Comparison of ENCODE assay signal across 8 cellular contexts in genomic region chr3:9808345-9809037, GRCh38. TPM values are rescaled to one million over a fixed set of nuclear protein-coding genes. Genes with fewer than 3 reads are reported as not detected.
DNase-seq lines count a peak whose midpoint lies in the region; ATAC-seq and TF ChIP-seq lines count a peak whose summit lies in the region.

No MANE protein-coding gene starts in this region.

- peaks cover 12% of the 10 kb centered on the region for H3K4me1 ChIP-seq in GM23248 (ENCODE audit: insufficient read depth)

- peaks cover 55% of the 10 kb centered on the region for H3F3A ChIP-seq in GM23248 (ENCODE audit: insufficient read depth)

- DNase-seq in GM10266 (ENCODE audit: extremely low spot score), result peak; percentile 67
- DNase-seq in GM23248, result peak; percentile 66
- DNase-seq in NCI-H1930 (lab: John Stamatoyannopoulos, UW), result peak; percentile 12 to 20
- DNase-seq in activated CD4-positive, alpha-beta T cell treated with anti-CD3 and anti-CD28 coated beads for 24 hours (ENCODE audit: low read depth in 2 of 2), result peak; percentile 25 to 30
- no peak for DNase-seq in dorsolateral prefrontal cortex
- DNase-seq in natural killer cell treated with Interleukin-12 subunit alpha and Interleukin-12 subunit beta and Interleukin-15 and Interleukin-18, amount 100 ng/mL, for 72 hours (ENCODE audit: low spot score), result peak; percentile 62
- no peak for DNase-seq in globus pallidus (ENCODE audit: low spot score)
- no peak for DNase-seq in posterior cingulate gyrus

- no peaks in the 10 kb centered on the region for H4K20me1 ChIP-seq in GM23248 (ENCODE audit: insufficient read depth)

- H3K4me3 ChIP-seq in GM23248 (no peak overlapping the region), dorsolateral prefrontal cortex (no peak overlapping the region)

- H3K27me3 ChIP-seq in GM23248 (replicated peaks; ENCODE audit: insufficient read depth) (no peaks in the 10 kb centered on the region), dorsolateral prefrontal cortex (no peaks in the 10 kb centered on the region)

- no peak overlapping the region for H2AFZ ChIP-seq in GM23248

- WGBS in GM23248 (ENCODE audit: low coverage in 1 of 2, low lambda C conversion rate in 2 of 2, missing lambda C conversion rate in 2 of 2), 2 experiments, result 72 to 74% methylated on average over 6 to 7 of the region's 7 CpGs

- peaks cover 17% of the 10 kb centered on the region for H3K36me3 Mint-ChIP-seq in natural killer cell treated with Interleukin-12 subunit alpha and Interleukin-12 subunit beta and Interleukin-15 and Interleukin-18, amount 100 ng/mL, for 72 hours

- in situ Hi-C loops in GM23248 (cut with MboI), result no loop called here

- TF ChIP-seq CTCF in GM10266 (IDR thresholded peaks at IDR 0.05; ENCODE audit: control insufficient read depth, insufficient read depth, low read depth, missing control alignments) (peak; percentile 24), dorsolateral prefrontal cortex (IDR thresholded peaks at IDR 0.05 in 54 of 56, conservative IDR thresholded peaks at IDR 0.05 in 2 of 56; ENCODE audit: low read depth in 1 of 56, partially characterized antibody in 56 of 56) (no peak)

- ATAC-seq in natural killer cell treated with Interleukin-12 subunit alpha and Interleukin-12 subunit beta and Interleukin-15 and Interleukin-18, amount 100 ng/mL, for 72 hours, result peak; percentile 81 to 82

- no peak overlapping the region for H3K4me2 ChIP-seq in GM23248 (ENCODE audit: unreplicated experiment)

- H3K4me1 Mint-ChIP-seq in natural killer cell treated with Interleukin-12 subunit alpha and Interleukin-12 subunit beta and Interleukin-15 and Interleukin-18, amount 100 ng/mL, for 72 hours (ENCODE audit: low read depth in 2 of 2), result peaks cover 51 to 58% of the 10 kb centered on the region in 2 donors

- no peaks in the 10 kb centered on the region for H3K9me2 ChIP-seq in GM23248 (ENCODE audit: insufficient read depth)

- peak overlapping the region; percentile 75 for H3K4me3 Mint-ChIP-seq in natural killer cell treated with Interleukin-12 subunit alpha and Interleukin-12 subunit beta and Interleukin-15 and Interleukin-18, amount 100 ng/mL, for 72 hours

- peak overlapping the region; percentile 92 for H3K9ac ChIP-seq in GM23248

- intact Hi-C loops in dorsolateral prefrontal cortex (cut with DNase I), result no loop called here
- intact Hi-C loops in posterior cingulate gyrus (cut with DNase I), result no loop called here

- no peaks in the 10 kb centered on the region for H3K27me3 Mint-ChIP-seq in natural killer cell treated with Interleukin-12 subunit alpha and Interleukin-12 subunit beta and Interleukin-15 and Interleukin-18, amount 100 ng/mL, for 72 hours

- no peaks in the 10 kb centered on the region for H3K9me3 ChIP-seq in GM23248 (ENCODE audit: low read depth)

- peaks cover 13% of the 10 kb centered on the region for H3K79me2 ChIP-seq in GM23248 (ENCODE audit: insufficient read depth)

- peaks cover 25% of the 10 kb centered on the region for H3K36me3 ChIP-seq in GM23248 (ENCODE audit: low read depth)

- peak overlapping the region; percentile 91 for H3K27ac Mint-ChIP-seq in natural killer cell treated with Interleukin-12 subunit alpha and Interleukin-12 subunit beta and Interleukin-15 and Interleukin-18, amount 100 ng/mL, for 72 hours

- no peaks in the 10 kb centered on the region for H3K9me3 Mint-ChIP-seq in natural killer cell treated with Interleukin-12 subunit alpha and Interleukin-12 subunit beta and Interleukin-15 and Interleukin-18, amount 100 ng/mL, for 72 hours

- H3K27ac ChIP-seq in GM23248 (peak overlapping the region; percentile 86), dorsolateral prefrontal cortex (peak overlapping the region in 48 of 59 donors; percentile 46 to 98 (median 94))

RNA-seq across cellular contexts. Expression of gene TTLL3, which starts 1.6 kb away (rescaled TPM):
- 30.3 and 31.1 TPM in 2 replicates for total RNA-seq in GM23248 (2014; rRNA removed; shearing (Covaris generic))
- polyA plus RNA-seq in GM23248 (2016; fragmentation: Nextera tagmentation; extraction: Ambion mirVana), result 20.1 and 26.9 TPM in 2 replicates
- 100 to 1,000 TPM in 1 of 120 experiments, 10 to 100 TPM in 119; 35.9 to 103 (median 60.7) TPM for total RNA-seq in dorsolateral prefrontal cortex
- total RNA-seq in natural killer cell treated with Interleukin-12 subunit alpha and Interleukin-12 subunit beta and Interleukin-15 and Interleukin-18, amount 100 ng/mL, for 72 hours, result 10 to 100 TPM; 50.0 to 91.3 TPM

RNA-seq across cellular contexts. Expression of gene ARPC4, which starts 15.6 kb away (rescaled TPM):
- 315 and 325 TPM in 2 replicates for total RNA-seq in GM23248 (2014; rRNA removed; shearing (Covaris generic))
- polyA plus RNA-seq in GM23248 (2016; fragmentation: Nextera tagmentation; extraction: Ambion mirVana), result 182 and 190 TPM in 2 replicates
- 100 to 1,000 TPM in 92 of 120 experiments, 10 to 100 TPM in 28; 82.2 to 149 (median 112) TPM for total RNA-seq in dorsolateral prefrontal cortex
- 100 to 1,000 TPM; 323 to 381 TPM for total RNA-seq in natural killer cell treated with Interleukin-12 subunit alpha and Interleukin-12 subunit beta and Interleukin-15 and Interleukin-18, amount 100 ng/mL, for 72 hours

RNA-seq across cellular contexts. Expression of gene TADA3, which starts 16.2 kb away (rescaled TPM):
- 131 and 135 TPM in 2 replicates for total RNA-seq in GM23248 (2014; rRNA removed; shearing (Covaris generic))
- 85.1 and 87.7 TPM in 2 replicates for polyA plus RNA-seq in GM23248 (2016; fragmentation: Nextera tagmentation; extraction: Ambion mirVana)
- total RNA-seq in dorsolateral prefrontal cortex, result 10 to 100 TPM; 38.3 to 82.0 (median 54.2) TPM
- 10 to 100 TPM; 58.3 to 65.6 TPM for total RNA-seq in natural killer cell treated with Interleukin-12 subunit alpha and Interleukin-12 subunit beta and Interleukin-15 and Interleukin-18, amount 100 ng/mL, for 72 hours

RNA-seq across cellular contexts. Expression of gene RPUSD3, which starts 35.3 kb away (rescaled TPM):
- total RNA-seq in GM23248 (2014; rRNA removed; shearing (Covaris generic)), result 32.6 and 39.8 TPM in 2 replicates
- 37.4 and 38.3 TPM in 2 replicates for polyA plus RNA-seq in GM23248 (2016; fragmentation: Nextera tagmentation; extraction: Ambion mirVana)
- total RNA-seq in dorsolateral prefrontal cortex, result 10 to 100 TPM; 29.3 to 62.3 (median 44.8) TPM
- 10 to 100 TPM; 43.1 to 71.2 TPM for total RNA-seq in natural killer cell treated with Interleukin-12 subunit alpha and Interleukin-12 subunit beta and Interleukin-15 and Interleukin-18, amount 100 ng/mL, for 72 hours

RNA-seq across cellular contexts. Expression of gene CAMK1, which starts 38.7 kb away (rescaled TPM):
- 26.9 and 30.6 TPM in 2 replicates for total RNA-seq in GM23248 (2014; rRNA removed; shearing (Covaris generic))
- 27.7 and 28.3 TPM in 2 replicates for polyA plus RNA-seq in GM23248 (2016; fragmentation: Nextera tagmentation; extraction: Ambion mirVana)
- 10 to 100 TPM; 23.2 to 90.8 (median 62.7) TPM for total RNA-seq in dorsolateral prefrontal cortex
- 10 to 100 TPM; 19.8 to 24.4 TPM for total RNA-seq in natural killer cell treated with Interleukin-12 subunit alpha and Interleukin-12 subunit beta and Interleukin-15 and Interleukin-18, amount 100 ng/mL, for 72 hours

Comparison
In these comparisons a context has a peak if more than half of its experiments do, and no peak if none do; other contexts are left out.
1. DNase-seq: peak in GM10266 (single experiment), GM23248 (single experiment), NCI-H1930 (2 of 2), activated CD4-positive, alpha-beta T cell treated with anti-CD3 and anti-CD28 coated beads for 24 hours (2 of 2) and natural killer cell treated with Interleukin-12 subunit alpha and Interleukin-12 subunit beta and Interleukin-15 and Interleukin-18, amount 100 ng/mL, for 72 hours (single experiment); none in dorsolateral prefrontal cortex (0 of 10), globus pallidus (single experiment) and posterior cingulate gyrus (0 of 10).